Comparison of ENCODE assay signal across 1 cellular context in genomic region chr15:62909257-62909656, GRCh38.
TF ChIP-seq lines count a peak whose summit lies in the region.

No MANE protein-coding gene starts in this region.

TF ChIP-seq in GM23338, 12 proteins besides CTCF, POLR2A, EP300 and RAD21 (continued from another document):
- TF ChIP-seq ZNF462 (CRISPR knock-in tag; IDR thresholded peaks at IDR 0.05) (no peak), STAT1 (IDR thresholded peaks at IDR 0.05; ENCODE audit: unreplicated experiment) (no peak), NANOG (IDR thresholded peaks at IDR 0.05; ENCODE audit: borderline replicate concordance) (no peak), ZNF114 (CRISPR knock-in tag; IDR thresholded peaks at IDR 0.05) (no peak), CREB1 (CRISPR knock-in tag; IDR thresholded peaks at IDR 0.05; ENCODE audit: low read depth) (no peak)
